In genomic region chr10:51010977-51011376, GRCh38 we compare ENCODE assay signal across 8 cellular contexts.
DNase-seq lines count a peak whose midpoint lies in the region; ATAC-seq and TF ChIP-seq lines count a peak whose summit lies in the region.

No MANE protein-coding gene starts in this region.

- intact Hi-C loops in CD4-positive, alpha-beta T cell (cut with DNase I, micrococcal nuclease), result loop anchor here (1.0 to 2.0 kb wide), 2 partner anchors 949 to 950 kb away; no protein-coding TSS in a partner anchor
- intact Hi-C loops in adrenal gland (cut with DNase I), result no loop called here
- intact Hi-C loops in activated T-helper 1 cell treated with anti-CD3 and anti-CD28 coated beads, Interleukin-12 subunit alpha, Interleukin-12 subunit beta, Interleukin-2, Interleukin-4 antibody, amounts not matched to agents 30 ng/mL and 10 ng/mL and 1 ng/mL, durations not matched to agents 14 hours and 24 hours and 36 hours (cut with micrococcal nuclease), result loop anchor here (1.0 to 2.0 kb wide), 3 partner anchors 412 to 1204 kb away; no protein-coding TSS in a partner anchor

- no peaks in the 10 kb centered on the region for H3K4me1 ChIP-seq in adrenal gland (replicated peaks in 1 of 2)

- TF ChIP-seq RAD21 in Ishikawa (IDR thresholded peaks at IDR 0.05; ENCODE audit: low read depth), result peak; percentile 54

- no peaks in the 10 kb centered on the region for H3K36me3 ChIP-seq in adrenal gland (replicated peaks in 1 of 2)
- no peaks in the 10 kb centered on the region for H3K36me3 ChIP-seq in kidney epithelial cell (ENCODE audit: control insufficient read depth, insufficient read depth, low read length)

- no peaks in the 10 kb centered on the region for H3K4me1 Mint-ChIP-seq in CD4-positive, alpha-beta T cell (ENCODE audit: low read depth)
- H3K4me1 Mint-ChIP-seq in activated T-helper 1 cell treated with anti-CD3 and anti-CD28 coated beads, Interleukin-12 subunit alpha, Interleukin-12 subunit beta, Interleukin-2, Interleukin-4 antibody, amounts not matched to agents 30 ng/mL and 10 ng/mL and 1 ng/mL, durations not matched to agents 14 hours and 24 hours and 36 hours (ENCODE audit: low read depth), result no peaks in the 10 kb centered on the region

- POLR2A ChIA-PET in CD4-positive, alpha-beta T cell (lab: Charles Lee), result no interaction called here

- peaks cover 5% of the 10 kb centered on the region for H3K27me3 Mint-ChIP-seq in CD4-positive, alpha-beta T cell
- no peaks in the 10 kb centered on the region for H3K27me3 Mint-ChIP-seq in activated T-helper 1 cell treated with anti-CD3 and anti-CD28 coated beads, Interleukin-12 subunit alpha, Interleukin-12 subunit beta, Interleukin-2, Interleukin-4 antibody, amounts not matched to agents 30 ng/mL and 10 ng/mL and 1 ng/mL, durations not matched to agents 14 hours and 24 hours and 36 hours (ENCODE audit: insufficient read depth)

- no peaks in the 10 kb centered on the region for H3K9me3 ChIP-seq in CD4-positive, alpha-beta T cell (ENCODE audit: control insufficient read depth, low read length)
- no peaks in the 10 kb centered on the region for H3K9me3 ChIP-seq in adrenal gland (replicated peaks in 1 of 3)

- H3K4me3 Mint-ChIP-seq in CD4-positive, alpha-beta T cell, result no peak overlapping the region
- H3K4me3 Mint-ChIP-seq in activated T-helper 1 cell treated with anti-CD3 and anti-CD28 coated beads, Interleukin-12 subunit alpha, Interleukin-12 subunit beta, Interleukin-2, Interleukin-4 antibody, amounts not matched to agents 30 ng/mL and 10 ng/mL and 1 ng/mL, durations not matched to agents 14 hours and 24 hours and 36 hours, result no peak overlapping the region

- H3K4me3 ChIP-seq in adrenal gland (no peak overlapping the region), kidney epithelial cell (ENCODE audit: low read depth, low read length) (no peak overlapping the region)

- H3K27me3 ChIP-seq in CD4-positive, alpha-beta T cell (ENCODE audit: control insufficient read depth, insufficient read depth, low read length), result no peaks in the 10 kb centered on the region
- no peaks in the 10 kb centered on the region for H3K27me3 ChIP-seq in adrenal gland
- no peaks in the 10 kb centered on the region for H3K27me3 ChIP-seq in kidney epithelial cell (ENCODE audit: control insufficient read depth, insufficient read depth, low read length)

- TF ChIP-seq CTCF in CD4-positive, alpha-beta T cell (IDR thresholded peaks at IDR 0.05), result peak; percentile 61
- peak; percentile 63 to 94 (median 72) for TF ChIP-seq CTCF in adrenal gland (IDR thresholded peaks at IDR 0.05)
- TF ChIP-seq CTCF in kidney epithelial cell (IDR thresholded peaks at IDR 0.05; ENCODE audit: insufficient read depth, low read length, poor library complexity, severe bottlenecking), result peak; percentile 75

- no peak for TF ChIP-seq POLR2A in adrenal gland (IDR thresholded peaks at IDR 0.05)

- no peaks in the 10 kb centered on the region for H3K36me3 Mint-ChIP-seq in CD4-positive, alpha-beta T cell (ENCODE audit: low read depth)
- no peaks in the 10 kb centered on the region for H3K36me3 Mint-ChIP-seq in activated T-helper 1 cell treated with anti-CD3 and anti-CD28 coated beads, Interleukin-12 subunit alpha, Interleukin-12 subunit beta, Interleukin-2, Interleukin-4 antibody, amounts not matched to agents 30 ng/mL and 10 ng/mL and 1 ng/mL, durations not matched to agents 14 hours and 24 hours and 36 hours (ENCODE audit: low read depth)

- no peak for TF ChIP-seq EP300 in Ishikawa (IDR thresholded peaks at IDR 0.05; ENCODE audit: borderline replicate concordance)

- no peak overlapping the region for H3K27ac ChIP-seq in CD4-positive, alpha-beta T cell (ENCODE audit: low read depth, low read length)
- H3K27ac ChIP-seq in adrenal gland, result no peak overlapping the region

- H3K9me3 Mint-ChIP-seq in CD4-positive, alpha-beta T cell, result no peaks in the 10 kb centered on the region
- H3K9me3 Mint-ChIP-seq in activated T-helper 1 cell treated with anti-CD3 and anti-CD28 coated beads, Interleukin-12 subunit alpha, Interleukin-12 subunit beta, Interleukin-2, Interleukin-4 antibody, amounts not matched to agents 30 ng/mL and 10 ng/mL and 1 ng/mL, durations not matched to agents 14 hours and 24 hours and 36 hours, result no peaks in the 10 kb centered on the region

- WGBS in adrenal gland, 4 donors, result 11 to 20% (median 15%) methylated on average over 2 of the region's 2 CpGs

- H3K27ac Mint-ChIP-seq in CD4-positive, alpha-beta T cell, result no peak overlapping the region
- H3K27ac Mint-ChIP-seq in activated T-helper 1 cell treated with anti-CD3 and anti-CD28 coated beads, Interleukin-12 subunit alpha, Interleukin-12 subunit beta, Interleukin-2, Interleukin-4 antibody, amounts not matched to agents 30 ng/mL and 10 ng/mL and 1 ng/mL, durations not matched to agents 14 hours and 24 hours and 36 hours, result no peak overlapping the region

- no peak for ATAC-seq in CD4-positive, alpha-beta T cell (ENCODE audit: poor library complexity)
- ATAC-seq in GM18909 (IDR thresholded peaks at IDR 0.05; ENCODE audit: poor library complexity, unreplicated experiment), result peak; percentile 61

- DNase-seq in CD4-positive, alpha-beta T cell, result no peak
- DNase-seq in adrenal gland (peak in 2 of 7 donors; percentile 29 to 32), kidney epithelial cell (ENCODE audit: low read depth) (no peak), DMS79 treated with DMSO at 0.1 percent for 48 hours (lab: John Stamatoyannopoulos, UW) (no peak), cortex of kidney (lab: John Stamatoyannopoulos, UW) (no peak)
- no peak for DNase-seq in activated T-helper 1 cell treated with anti-CD3 and anti-CD28 coated beads, Interleukin-12 subunit alpha, Interleukin-12 subunit beta, Interleukin-2, Interleukin-4 antibody, amounts not matched to agents 30 ng/mL and 10 ng/mL and 1 ng/mL, durations not matched to agents 14 hours and 24 hours and 36 hours (ENCODE audit: low spot score)

- CTCF ChIA-PET in CD4-positive, alpha-beta T cell (lab: Charles Lee), result no interaction called here

TF ChIP-seq in Ishikawa, 13 proteins besides CTCF, POLR2A, EP300 and RAD21:
- TF ChIP-seq, protein P1, sequence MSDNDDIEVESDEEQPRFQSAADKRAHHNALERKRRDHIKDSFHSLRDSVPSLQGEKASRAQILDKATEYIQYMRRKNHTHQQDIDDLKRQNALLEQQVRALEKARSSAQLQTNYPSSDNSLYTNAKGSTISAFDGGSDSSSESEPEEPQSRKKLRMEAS (IDR thresholded peaks at IDR 0.05), result no peak
- no peak for TF ChIP-seq NFIC (IDR thresholded peaks at IDR 0.05)
- no peak for TF ChIP-seq TCF12 (IDR thresholded peaks at IDR 0.05; ENCODE audit: low read depth)
- TF ChIP-seq, protein P2, sequence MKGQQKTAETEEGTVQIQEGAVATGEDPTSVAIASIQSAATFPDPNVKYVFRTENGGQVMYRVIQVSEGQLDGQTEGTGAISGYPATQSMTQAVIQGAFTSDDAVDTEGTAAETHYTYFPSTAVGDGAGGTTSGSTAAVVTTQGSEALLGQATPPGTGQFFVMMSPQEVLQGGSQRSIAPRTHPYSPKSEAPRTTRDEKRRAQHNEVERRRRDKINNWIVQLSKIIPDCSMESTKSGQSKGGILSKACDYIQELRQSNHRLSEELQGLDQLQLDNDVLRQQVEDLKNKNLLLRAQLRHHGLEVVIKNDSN (IDR thresholded peaks at IDR 0.05), result no peak

Comparison
In these comparisons a context has a peak if more than half of its experiments do, and no peak if none do; other contexts are left out.
1. intact Hi-C loops: an anchor here in CD4-positive, alpha-beta T cell (1.0 to 2.0 kb wide) and activated T-helper 1 cell treated with anti-CD3 and anti-CD28 coated beads, Interleukin-12 subunit alpha, Interleukin-12 subunit beta, Interleukin-2, Interleukin-4 antibody, amounts not matched to agents 30 ng/mL and 10 ng/mL and 1 ng/mL, durations not matched to agents 14 hours and 24 hours and 36 hours (1.0 to 2.0 kb wide); none called in adrenal gland.